In genomic region chr3:150129181-150129580, GRCh38 we compare ENCODE assay signal across 19 cellular contexts.
"Had no signal": no experiment of that assay in that cellular context is flagged by ENCODE, and none has a peak within 500 bp of the region (broad histone marks: within the 10 kb centered on the region; RNA-seq: fewer than 3 reads in every experiment).

No MANE protein-coding gene starts in this region.

- ATAC-seq: activated CD4-positive, alpha-beta T cell treated with anti-CD3 and anti-CD28 coated beads for 36 hours; activated CD8-positive, alpha-beta memory T cell treated with anti-CD3 and anti-CD28 coated beads, Interleukin-2, amount 10 ng/mL, durations not matched to agents 7 days and 5 days; activated CD8-positive, alpha-beta T cell treated with anti-CD3 and anti-CD28 coated beads, Interleukin-2, amount 10 ng/mL, durations not matched to agents 7 days and 5 days; activated naive CD8-positive, alpha-beta T cell treated with anti-CD3 and anti-CD28 coated beads, Interleukin-2, amount 50 U/mL, for 24 hours; esophagus mucosa; left ventricle myocardium superior; naive thymus-derived CD4-positive, alpha-beta T cell; pancreas had no signal

- H3K27me3 ChIP-seq: pancreas, right atrium auricular region, vagina had no signal

- H3K27ac ChIP-seq: pancreas, right atrium auricular region, spleen, thoracic aorta, vagina had no signal

- H3K4me1 ChIP-seq: pancreas, right atrium auricular region, spleen, vagina had no signal

- H3K9me3 ChIP-seq: pancreas, right atrium auricular region, spleen, thoracic aorta, vagina had no signal

- H3K36me3 ChIP-seq: pancreas, right atrium auricular region, spleen, thoracic aorta, vagina had no signal

- DNase-seq: activated CD4-positive, alpha-beta T cell treated with anti-CD3 and anti-CD28 coated beads for 36 hours; activated CD4-positive, CD25-positive, alpha-beta regulatory T cell; activated CD8-positive, alpha-beta memory T cell treated with anti-CD3 and anti-CD28 coated beads, Interleukin-2, amount 10 ng/mL, durations not matched to agents 7 days and 5 days; activated CD8-positive, alpha-beta T cell treated with anti-CD3 and anti-CD28 coated beads, Interleukin-2, amount 10 ng/mL, durations not matched to agents 7 days and 5 days; activated naive CD8-positive, alpha-beta T cell treated with anti-CD3 and anti-CD28 coated beads, Interleukin-2, amount 50 U/mL, for 24 hours; activated T-cell treated with anti-CD3 and anti-CD28 coated beads, Interleukin-2, amount 50 U/mL, for 48 hours; caudate nucleus; glutamatergic neuron; left ventricle myocardium superior; naive thymus-derived CD4-positive, alpha-beta T cell; pancreas; spleen; stimulated activated naive CD4-positive, alpha-beta T cell treated with Interleukin-2 at 50 U/mL for 16 hours; T-helper 1 cell; trophoblast cell had no signal

- H3K4me3 ChIP-seq: pancreas, right atrium auricular region, spleen, thoracic aorta, vagina had no signal
